In genomic region chr6:69632932-69633331, GRCh38 we compare ENCODE assay signal across 30 cellular contexts.
"Had no signal": no experiment of that assay in that cellular context is flagged by ENCODE, and none has a peak within 500 bp of the region (broad histone marks: within the 10 kb centered on the region; RNA-seq: fewer than 3 reads in every experiment).

No MANE protein-coding gene starts in this region.

- H3K4me3 Mint-ChIP-seq: activated CD4-positive, alpha-beta memory T cell treated with anti-CD3 and anti-CD28 coated beads for 36 hours; activated CD4-positive, alpha-beta T cell treated with anti-CD3 and anti-CD28 coated beads for 36 hours; activated CD4-positive, alpha-beta T cell treated with anti-CD3 and anti-CD28 coated beads, Interleukin-2, amount 10 ng/mL, durations not matched to agents 24 days and 14 days; activated CD8-positive, alpha-beta memory T cell treated with anti-CD3 and anti-CD28 coated beads, Interleukin-2, amount 10 ng/mL, durations not matched to agents 7 days and 5 days; activated CD8-positive, alpha-beta T cell treated with anti-CD3 and anti-CD28 coated beads, Interleukin-2, amount 10 ng/mL, durations not matched to agents 7 days and 5 days; activated naive CD4-positive, alpha-beta T cell treated with anti-CD3 and anti-CD28 coated beads, Interleukin-2, amount 10 ng/mL, durations not matched to agents 7 days and 5 days; activated naive CD8-positive, alpha-beta T cell treated with anti-CD3 and anti-CD28 coated beads, Interleukin-2, amount 10 ng/mL, durations not matched to agents 7 days and 5 days; activated T-helper 1 cell treated with anti-CD3 and anti-CD28 coated beads, Interleukin-12 subunit alpha, Interleukin-12 subunit beta, Interleukin-2, Interleukin-4 antibody, amounts not matched to agents 30 ng/mL and 10 ng/mL and 1 ng/mL, durations not matched to agents 14 hours and 24 hours and 36 hours; central memory CD8-positive, alpha-beta T cell; dendritic cell treated with granulocyte-macrophage colony-stimulating factor and Interleukin-4, amounts not matched to agents 40 ng/mL and 50 ng/mL, for 4 days; endodermal cell had no signal

- H3K4me3 ChIP-seq: coronary artery, dorsolateral prefrontal cortex had no signal

- DNase-seq: activated CD4-positive, alpha-beta memory T cell treated with anti-CD3 and anti-CD28 coated beads for 36 hours; activated CD4-positive, alpha-beta T cell treated with anti-CD3 and anti-CD28 coated beads for 36 hours; activated CD4-positive, alpha-beta T cell treated with anti-CD3 and anti-CD28 coated beads, Interleukin-2, amount 10 ng/mL, durations not matched to agents 24 days and 14 days; activated CD4-positive, CD25-positive, alpha-beta regulatory T cell; activated CD4-positive, CD25-positive, alpha-beta regulatory T cell treated with anti-CD3 and anti-CD28 coated beads, Interleukin-2, amount 50 U/mL, for 72 hours; activated CD8-positive, alpha-beta memory T cell treated with anti-CD3 and anti-CD28 coated beads, Interleukin-2, amount 10 ng/mL, durations not matched to agents 7 days and 5 days; activated CD8-positive, alpha-beta memory T cell treated with anti-CD3 and anti-CD28 coated beads, Interleukin-2, amount 50 U/mL, for 4 hours; activated CD8-positive, alpha-beta T cell treated with anti-CD3 and anti-CD28 coated beads, Interleukin-2, amount 10 ng/mL, durations not matched to agents 7 days and 5 days; activated gamma-delta T cell; activated naive CD4-positive, alpha-beta T cell; activated naive CD4-positive, alpha-beta T cell treated with anti-CD3 and anti-CD28 coated beads, Interleukin-2, amount 10 ng/mL, durations not matched to agents 7 days and 5 days; activated naive CD8-positive, alpha-beta T cell treated with anti-CD3 and anti-CD28 coated beads, Interleukin-2, amount 10 ng/mL, durations not matched to agents 7 days and 5 days; activated T-cell treated with anti-CD3 and anti-CD28 coated beads, Interleukin-2, amount 50 U/mL, for 1 hour; activated T-cell treated with anti-CD3 and anti-CD28 coated beads, Interleukin-2, amount 50 U/mL, for 48 hours; brain microvascular endothelial cell; dorsolateral prefrontal cortex; effector memory CD4-positive, alpha-beta T cell; endodermal cell; foreskin fibroblast; head of caudate nucleus; T-helper 2 cell had no signal

- H3K27me3 Mint-ChIP-seq: dendritic cell treated with granulocyte-macrophage colony-stimulating factor and Interleukin-4, amounts not matched to agents 40 ng/mL and 50 ng/mL, for 4 days had no signal

- H3K27ac ChIP-seq: brain microvascular endothelial cell, coronary artery, dorsolateral prefrontal cortex had no signal

- H3K27ac Mint-ChIP-seq: activated CD4-positive, alpha-beta memory T cell treated with anti-CD3 and anti-CD28 coated beads for 36 hours; activated CD4-positive, alpha-beta T cell treated with anti-CD3 and anti-CD28 coated beads for 36 hours; activated CD4-positive, alpha-beta T cell treated with anti-CD3 and anti-CD28 coated beads, Interleukin-2, amount 10 ng/mL, durations not matched to agents 24 days and 14 days; activated CD8-positive, alpha-beta memory T cell treated with anti-CD3 and anti-CD28 coated beads, Interleukin-2, amount 10 ng/mL, durations not matched to agents 7 days and 5 days; activated CD8-positive, alpha-beta T cell treated with anti-CD3 and anti-CD28 coated beads, Interleukin-2, amount 10 ng/mL, durations not matched to agents 7 days and 5 days; activated naive CD4-positive, alpha-beta T cell treated with anti-CD3 and anti-CD28 coated beads, Interleukin-2, amount 10 ng/mL, durations not matched to agents 7 days and 5 days; activated naive CD4-positive, alpha-beta T cell treated with anti-CD3 and anti-CD28 coated beads, Interleukin-2, amount 50 U/mL, for 72 hours; activated naive CD8-positive, alpha-beta T cell treated with anti-CD3 and anti-CD28 coated beads, Interleukin-2, amount 10 ng/mL, durations not matched to agents 7 days and 5 days; activated T-helper 1 cell treated with anti-CD3 and anti-CD28 coated beads, Interleukin-12 subunit alpha, Interleukin-12 subunit beta, Interleukin-2, Interleukin-4 antibody, amounts not matched to agents 30 ng/mL and 10 ng/mL and 1 ng/mL, durations not matched to agents 14 hours and 24 hours and 36 hours; dendritic cell treated with granulocyte-macrophage colony-stimulating factor and Interleukin-4, amounts not matched to agents 40 ng/mL and 50 ng/mL, for 4 days; endodermal cell had no signal

- ATAC-seq: activated CD4-positive, alpha-beta T cell treated with anti-CD3 and anti-CD28 coated beads for 36 hours; activated CD8-positive, alpha-beta memory T cell treated with anti-CD3 and anti-CD28 coated beads, Interleukin-2, amount 10 ng/mL, durations not matched to agents 7 days and 5 days; activated CD8-positive, alpha-beta T cell treated with anti-CD3 and anti-CD28 coated beads, Interleukin-2, amount 10 ng/mL, durations not matched to agents 7 days and 5 days; activated naive CD4-positive, alpha-beta T cell treated with anti-CD3 and anti-CD28 coated beads, Interleukin-2, amount 50 U/mL, for 72 hours; esophagus mucosa had no signal

- H3K36me3 Mint-ChIP-seq: activated CD4-positive, alpha-beta memory T cell treated with anti-CD3 and anti-CD28 coated beads for 36 hours; activated CD8-positive, alpha-beta memory T cell treated with anti-CD3 and anti-CD28 coated beads, Interleukin-2, amount 10 ng/mL, durations not matched to agents 7 days and 5 days; activated naive CD4-positive, alpha-beta T cell treated with anti-CD3 and anti-CD28 coated beads, Interleukin-2, amount 10 ng/mL, durations not matched to agents 7 days and 5 days; activated naive CD4-positive, alpha-beta T cell treated with anti-CD3 and anti-CD28 coated beads, Interleukin-2, amount 50 U/mL, for 72 hours; activated naive CD8-positive, alpha-beta T cell treated with anti-CD3 and anti-CD28 coated beads, Interleukin-2, amount 10 ng/mL, durations not matched to agents 7 days and 5 days had no signal

- H3K4me1 Mint-ChIP-seq: central memory CD8-positive, alpha-beta T cell had no signal

- H3K9me3 Mint-ChIP-seq: activated CD4-positive, alpha-beta memory T cell treated with anti-CD3 and anti-CD28 coated beads for 36 hours; activated CD4-positive, alpha-beta T cell treated with anti-CD3 and anti-CD28 coated beads, Interleukin-2, amount 10 ng/mL, durations not matched to agents 24 days and 14 days; activated naive CD4-positive, alpha-beta T cell treated with anti-CD3 and anti-CD28 coated beads, Interleukin-2, amount 10 ng/mL, durations not matched to agents 7 days and 5 days; activated naive CD4-positive, alpha-beta T cell treated with anti-CD3 and anti-CD28 coated beads, Interleukin-2, amount 50 U/mL, for 72 hours; activated T-helper 1 cell treated with anti-CD3 and anti-CD28 coated beads, Interleukin-12 subunit alpha, Interleukin-12 subunit beta, Interleukin-2, Interleukin-4 antibody, amounts not matched to agents 30 ng/mL and 10 ng/mL and 1 ng/mL, durations not matched to agents 14 hours and 24 hours and 36 hours; central memory CD8-positive, alpha-beta T cell; dendritic cell treated with granulocyte-macrophage colony-stimulating factor and Interleukin-4, amounts not matched to agents 40 ng/mL and 50 ng/mL, for 4 days; endodermal cell had no signal

- H3K36me3 ChIP-seq: brain microvascular endothelial cell had no signal

- FAIRE-seq: astrocyte, bronchial epithelial cell, frontal cortex had no signal

- H3K27me3 ChIP-seq: brain microvascular endothelial cell, dorsolateral prefrontal cortex had no signal
